In the genomic region with DNA sequence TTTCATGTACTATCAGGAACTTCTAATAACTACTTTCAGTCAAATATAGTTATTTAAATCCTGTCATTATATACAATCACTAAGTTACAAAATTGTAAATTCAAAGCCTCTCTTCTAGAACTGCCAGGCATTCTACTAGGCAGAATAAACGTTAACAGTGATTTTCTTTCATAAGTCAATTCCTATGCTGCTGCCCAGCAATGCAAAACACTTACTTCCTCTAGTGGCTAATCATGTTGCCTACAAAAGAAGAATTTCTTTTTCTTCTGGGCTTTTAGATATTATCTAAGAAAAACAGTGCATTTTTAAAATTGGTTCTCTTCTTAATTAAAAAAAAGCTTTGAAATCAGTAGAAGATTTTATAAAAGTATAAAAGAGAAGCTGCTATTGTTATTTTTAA, we compare ENCODE assay signal across 12 cellular contexts.
A peak's percentile ranks its signal among the peaks of the same experiment; 100 is the strongest.
DNase-seq lines count a peak whose midpoint lies in the region; ATAC-seq and TF ChIP-seq lines count a peak whose summit lies in the region.
"Had no signal": no experiment of that assay in that cellular context is flagged by ENCODE, and none has a peak within 500 bp of the region (broad histone marks: within the 10 kb centered on the region; RNA-seq: fewer than 3 reads in every experiment).

No MANE protein-coding gene starts in this region.

- H3K27me3 Mint-ChIP-seq in activated naive CD8-positive, alpha-beta T cell treated with anti-CD3 and anti-CD28 coated beads for 36 hours: no peaks in the 10 kb centered on the region
- H3K27me3 Mint-ChIP-seq: activated B cell treated with CpG ODN at 0.5 μM for 24 hours; activated naive CD4-positive, alpha-beta T cell treated with anti-CD3 and anti-CD28 coated beads, Interleukin-2, amount 10 ng/mL, durations not matched to agents 7 days and 5 days had no signal

- H3K36me3 Mint-ChIP-seq in activated naive CD8-positive, alpha-beta T cell treated with anti-CD3 and anti-CD28 coated beads for 36 hours: no peaks in the 10 kb centered on the region
- H3K36me3 Mint-ChIP-seq: activated naive CD4-positive, alpha-beta T cell treated with anti-CD3 and anti-CD28 coated beads, Interleukin-2, amount 10 ng/mL, durations not matched to agents 7 days and 5 days had no signal

- H3K27me3 ChIP-seq in cardiac muscle cell (peaks cover 45% of the 10 kb centered on the region), upper lobe of right lung (no peaks in the 10 kb centered on the region)

- H3K27ac ChIP-seq in cardiac muscle cell (no peak overlapping the region), coronary artery (no peak overlapping the region), upper lobe of right lung (no peak overlapping the region), RWPE1 (no peak overlapping the region)

- intact Hi-C loops in Right ventricle myocardium inferior (cut with DNase I) (loop anchor here (10.0 kb wide), 1 partner anchor 102 kb away; no protein-coding TSS in a partner anchor), upper lobe of right lung (cut with DNase I) (no loop called here)

- no peak overlapping the region for H3K4me3 Mint-ChIP-seq in activated naive CD8-positive, alpha-beta T cell treated with anti-CD3 and anti-CD28 coated beads for 36 hours
- H3K4me3 Mint-ChIP-seq: activated B cell treated with CpG ODN at 0.5 μM for 24 hours; activated naive CD4-positive, alpha-beta T cell treated with anti-CD3 and anti-CD28 coated beads, Interleukin-2, amount 10 ng/mL, durations not matched to agents 7 days and 5 days had no signal

- TF ChIP-seq CTCF in cardiac muscle cell (IDR thresholded peaks at IDR 0.05; ENCODE audit: low read depth, low read length) (peak; percentile 64), coronary artery (IDR thresholded peaks at IDR 0.05) (peak; percentile 41), upper lobe of right lung (IDR thresholded peaks at IDR 0.05) (peak; percentile 52), RWPE1 (conservative IDR thresholded peaks at IDR 0.05; ENCODE audit: low read depth) (no peak)

- POLR2A ChIA-PET in RWPE1 (lab: Yijun Ruan, JAX; ENCODE audit: low non-redundant PET): no interaction called here

- DNase-seq in cardiac muscle cell (ENCODE audit: low read depth in 1 of 2, low spot score in 1 of 2) (peak in 1 of 2 donors; percentile 67), Right ventricle myocardium inferior (ENCODE audit: missing footprints) (no peak), coronary artery (ENCODE audit: low spot score) (no peak), kidney glomerular epithelial cell (lab: John Stamatoyannopoulos, UW) (peak; percentile 39), upper lobe of right lung (no peak), RWPE1 (ENCODE audit: low spot score) (no peak), NCI-H2107 treated with DMSO at 0.1 percent for 48 hours (lab: John Stamatoyannopoulos, UW; ENCODE audit: unreplicated experiment) (no peak)
- DNase-seq in activated naive CD8-positive, alpha-beta T cell treated with anti-CD3 and anti-CD28 coated beads for 36 hours: no peak
- DNase-seq: activated B cell treated with CpG ODN at 0.5 μM for 24 hours; activated naive CD4-positive, alpha-beta T cell treated with anti-CD3 and anti-CD28 coated beads, Interleukin-2, amount 10 ng/mL, durations not matched to agents 7 days and 5 days; C1 segment of cervical spinal cord; NCI-H345 had no signal

- H3K36me3 ChIP-seq in cardiac muscle cell (no peaks in the 10 kb centered on the region), upper lobe of right lung (no peaks in the 10 kb centered on the region)

- H3K4me1 Mint-ChIP-seq in activated naive CD8-positive, alpha-beta T cell treated with anti-CD3 and anti-CD28 coated beads for 36 hours: peaks cover 3% of the 10 kb centered on the region
- H3K4me1 Mint-ChIP-seq: activated B cell treated with CpG ODN at 0.5 μM for 24 hours; activated naive CD4-positive, alpha-beta T cell treated with anti-CD3 and anti-CD28 coated beads, Interleukin-2, amount 10 ng/mL, durations not matched to agents 7 days and 5 days had no signal

- H3K4me1 ChIP-seq in cardiac muscle cell (ENCODE audit: low read depth) (peaks cover 10% of the 10 kb centered on the region), upper lobe of right lung (peaks cover 7% of the 10 kb centered on the region)

- no peaks in the 10 kb centered on the region for H3K9me3 Mint-ChIP-seq in activated naive CD8-positive, alpha-beta T cell treated with anti-CD3 and anti-CD28 coated beads for 36 hours
- H3K9me3 Mint-ChIP-seq: activated B cell treated with CpG ODN at 0.5 μM for 24 hours; activated naive CD4-positive, alpha-beta T cell treated with anti-CD3 and anti-CD28 coated beads, Interleukin-2, amount 10 ng/mL, durations not matched to agents 7 days and 5 days had no signal

- H3K9me3 ChIP-seq in cardiac muscle cell (ENCODE audit: low read depth): no peaks in the 10 kb centered on the region
- H3K9me3 ChIP-seq in upper lobe of right lung: no peaks in the 10 kb centered on the region

- H3K27ac Mint-ChIP-seq in activated naive CD8-positive, alpha-beta T cell treated with anti-CD3 and anti-CD28 coated beads for 36 hours: no peak overlapping the region
- H3K27ac Mint-ChIP-seq: activated B cell treated with CpG ODN at 0.5 μM for 24 hours; activated naive CD4-positive, alpha-beta T cell treated with anti-CD3 and anti-CD28 coated beads, Interleukin-2, amount 10 ng/mL, durations not matched to agents 7 days and 5 days had no signal

- ATAC-seq in Right ventricle myocardium inferior (no peak), upper lobe of right lung (no peak)

- no peak overlapping the region for H3K4me3 ChIP-seq in cardiac muscle cell
- H3K4me3 ChIP-seq in coronary artery: no peak overlapping the region
- H3K4me3 ChIP-seq in upper lobe of right lung: no peak overlapping the region

- CTCF ChIA-PET in RWPE1 (lab: Yijun Ruan, JAX): interaction anchor here (0.6 kb wide), 1 partner anchor 357 kb away, joined by 3 read pairs; no protein-coding TSS in a partner anchor
